ENCODE assay signal across 33 cellular contexts in the genomic region with DNA sequence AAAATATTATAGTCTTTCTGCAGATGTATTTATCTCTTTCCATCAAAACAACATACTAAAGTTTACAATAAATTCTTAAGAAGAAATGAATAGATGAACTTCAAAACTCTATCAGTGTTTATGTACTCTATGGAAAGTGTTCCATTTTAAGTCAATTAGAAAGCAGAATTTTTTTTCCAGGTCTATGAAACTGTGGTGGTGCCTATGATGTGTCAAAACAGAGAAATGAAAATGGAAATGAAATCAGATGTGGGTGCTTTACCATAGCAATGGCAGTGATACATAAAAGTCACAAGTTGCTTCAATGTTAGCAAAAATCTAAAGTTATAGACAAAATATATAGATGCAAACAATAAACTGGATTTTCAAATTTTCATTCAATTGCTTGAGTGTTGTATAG.
"Had no signal": no experiment of that assay in that cellular context is flagged by ENCODE, and none has a peak within 500 bp of the region (broad histone marks: within the 10 kb centered on the region; RNA-seq: fewer than 3 reads in every experiment).

No MANE protein-coding gene starts in this region.

- H3K27me3 ChIP-seq: adrenal gland, body of pancreas, esophagus squamous epithelium had no signal

- H3K4me1 Mint-ChIP-seq: activated B cell treated with CpG ODN at 0.5 μM for 24 hours; activated CD4-positive, alpha-beta T cell treated with anti-CD3 and anti-CD28 coated beads, Interleukin-2, amount 10 ng/mL, durations not matched to agents 7 days and 5 days; T-helper 17 cell had no signal

- H3K27ac ChIP-seq: adrenal gland, body of pancreas, epithelial cell of prostate, esophagus squamous epithelium, WERI-Rb-1 had no signal

- H3K36me3 ChIP-seq: adrenal gland, WERI-Rb-1 had no signal

- H3K4me1 ChIP-seq: adrenal gland, body of pancreas, esophagus squamous epithelium had no signal

- DNase-seq: activated B cell treated with CpG ODN at 0.5 μM for 24 hours; activated CD4-positive, alpha-beta memory T cell treated with anti-CD3 and anti-CD28 coated beads, Interleukin-2, amount 10 ng/mL, durations not matched to agents 7 days and 5 days; activated CD4-positive, alpha-beta T cell treated with anti-CD3 and anti-CD28 coated beads for 4 hours; activated CD4-positive, alpha-beta T cell treated with anti-CD3 and anti-CD28 coated beads, Interleukin-2, amount 10 ng/mL, durations not matched to agents 7 days and 5 days; activated CD4-positive, alpha-beta T cell treated with anti-CD3 and anti-CD28 coated beads, Interleukin-2, amount 50 U/mL, for 4 hours; activated CD8-positive, alpha-beta memory T cell treated with anti-CD3 and anti-CD28 coated beads, Interleukin-2, amount 50 U/mL, for 48 hours; activated effector memory CD4-positive, alpha-beta T cell treated with Interleukin-2 at 50 U/mL for 16 hours; activated gamma-delta T cell treated with Interleukin-2 at 50 U/mL for 16 hours; activated naive CD4-positive, alpha-beta T cell treated with Interleukin-2 at 50 U/mL for 16 hours; activated naive CD8-positive, alpha-beta T cell treated with anti-CD3 and anti-CD28 coated beads for 36 hours; activated naive CD8-positive, alpha-beta T cell treated with anti-CD3 and anti-CD28 coated beads, Interleukin-2, amount 50 U/mL, for 24 hours; activated T-cell treated with anti-CD3 and anti-CD28 coated beads for 4 hours; activated T-cell treated with anti-CD3 and anti-CD28 coated beads, Interleukin-2, amount 50 U/mL, for 24 hours; activated T-cell treated with anti-CD3 and anti-CD28 coated beads, Interleukin-2, amount 50 U/mL, for 72 hours; adrenal gland; amygdala; aorta; body of pancreas; caudate nucleus; cortex of kidney; dermis blood vessel endothelial cell; effector CD4-positive, alpha-beta T cell; effector memory CD8-positive, alpha-beta T cell; esophagus squamous epithelium; head of caudate nucleus; T-helper 1 cell; T-helper 17 cell; T1000; WERI-Rb-1 had no signal

- H3K27ac Mint-ChIP-seq: activated B cell treated with CpG ODN at 0.5 μM for 24 hours; activated CD4-positive, alpha-beta memory T cell treated with anti-CD3 and anti-CD28 coated beads, Interleukin-2, amount 10 ng/mL, durations not matched to agents 7 days and 5 days; activated CD4-positive, alpha-beta T cell treated with anti-CD3 and anti-CD28 coated beads, Interleukin-2, amount 10 ng/mL, durations not matched to agents 7 days and 5 days; activated naive CD4-positive, alpha-beta T cell treated with anti-CD3 and anti-CD28 coated beads, Interleukin-2, amount 50 U/mL, for 24 hours; activated naive CD8-positive, alpha-beta T cell treated with anti-CD3 and anti-CD28 coated beads for 36 hours; activated naive CD8-positive, alpha-beta T cell treated with anti-CD3 and anti-CD28 coated beads, Interleukin-2, amount 50 U/mL, for 24 hours; activated T-cell treated with anti-CD3 and anti-CD28 coated beads, Interleukin-2, amount 50 U/mL, for 24 hours; activated T-cell treated with anti-CD3 and anti-CD28 coated beads, Interleukin-2, amount 50 U/mL, for 72 hours; effector memory CD8-positive, alpha-beta T cell; T-helper 17 cell; T-helper 2 cell treated with Interferon-gamma antibody and Interleukin-4, amounts not matched to agents 5 μg/mL and 100 μg/mL, for 36 hours had no signal

- H3K4me3 Mint-ChIP-seq: activated B cell treated with CpG ODN at 0.5 μM for 24 hours; activated CD4-positive, alpha-beta memory T cell treated with anti-CD3 and anti-CD28 coated beads, Interleukin-2, amount 10 ng/mL, durations not matched to agents 7 days and 5 days; activated CD4-positive, alpha-beta T cell treated with anti-CD3 and anti-CD28 coated beads, Interleukin-2, amount 10 ng/mL, durations not matched to agents 7 days and 5 days; activated naive CD4-positive, alpha-beta T cell treated with anti-CD3 and anti-CD28 coated beads, Interleukin-2, amount 50 U/mL, for 24 hours; activated naive CD8-positive, alpha-beta T cell treated with anti-CD3 and anti-CD28 coated beads for 36 hours; activated naive CD8-positive, alpha-beta T cell treated with anti-CD3 and anti-CD28 coated beads, Interleukin-2, amount 50 U/mL, for 24 hours; activated T-cell treated with anti-CD3 and anti-CD28 coated beads, Interleukin-2, amount 50 U/mL, for 24 hours; activated T-cell treated with anti-CD3 and anti-CD28 coated beads, Interleukin-2, amount 50 U/mL, for 72 hours; effector memory CD8-positive, alpha-beta T cell; T-helper 17 cell; T-helper 2 cell treated with Interferon-gamma antibody and Interleukin-4, amounts not matched to agents 5 μg/mL and 100 μg/mL, for 36 hours had no signal

- ATAC-seq: activated CD4-positive, CD25-positive, alpha-beta regulatory T cell treated with anti-CD3 and anti-CD28 coated beads, Interleukin-2, amount 50 U/mL, for 24 hours; activated naive CD8-positive, alpha-beta T cell treated with anti-CD3 and anti-CD28 coated beads, Interleukin-2, amount 50 U/mL, for 24 hours; activated T-cell treated with anti-CD3 and anti-CD28 coated beads, Interleukin-2, amount 50 U/mL, for 72 hours; body of pancreas; effector memory CD8-positive, alpha-beta T cell; T-helper 17 cell had no signal

- H3K27me3 Mint-ChIP-seq: activated naive CD4-positive, alpha-beta T cell treated with anti-CD3 and anti-CD28 coated beads, Interleukin-2, amount 50 U/mL, for 24 hours; activated T-cell treated with anti-CD3 and anti-CD28 coated beads, Interleukin-2, amount 50 U/mL, for 24 hours; T-helper 17 cell had no signal

- H3K4me3 ChIP-seq: adrenal gland, body of pancreas, esophagus squamous epithelium had no signal
